Comparison of ENCODE assay signal across 20 cellular contexts in genomic region chr5:61915646-61916045, GRCh38.
"Had no signal": no experiment of that assay in that cellular context is flagged by ENCODE, and none has a peak within 500 bp of the region (broad histone marks: within the 10 kb centered on the region; RNA-seq: fewer than 3 reads in every experiment).

No MANE protein-coding gene starts in this region.

- H3K27ac ChIP-seq: adrenal gland, breast epithelium, esophagus muscularis mucosa, sigmoid colon, testis, upper lobe of left lung had no signal

- H3K27ac Mint-ChIP-seq: activated CD4-positive, alpha-beta T cell treated with anti-CD3 and anti-CD28 coated beads, Interleukin-2, amount 10 ng/mL, durations not matched to agents 24 days and 14 days; activated naive CD4-positive, alpha-beta T cell treated with anti-CD3 and anti-CD28 coated beads, Interleukin-2, amount 50 U/mL, for 72 hours; mesothelial cell of epicardium; nephron; stimulated activated memory B cell treated with anti-CD40 and anti-IgM and Interleukin-4, amounts not matched to agents 10 μg/mL and 1 μg/mL and 100 μg/mL, for 72 hours; T-cell had no signal

- ATAC-seq: activated naive CD4-positive, alpha-beta T cell treated with anti-CD3 and anti-CD28 coated beads, Interleukin-2, amount 50 U/mL, for 72 hours; activated T-cell treated with anti-CD3 and anti-CD28 coated beads, Interleukin-2, amount 50 U/mL, for 4 hours; stimulated activated memory B cell treated with anti-CD40 and anti-IgM and Interleukin-4, amounts not matched to agents 10 μg/mL and 1 μg/mL and 100 μg/mL, for 72 hours; T-cell had no signal

- H3K4me3 Mint-ChIP-seq: activated CD4-positive, alpha-beta T cell treated with anti-CD3 and anti-CD28 coated beads, Interleukin-2, amount 10 ng/mL, durations not matched to agents 24 days and 14 days; activated T-cell treated with anti-CD3 and anti-CD28 coated beads, Interleukin-2, amount 50 U/mL, for 4 hours; mesothelial cell of epicardium; nephron; stimulated activated memory B cell treated with anti-CD40 and anti-IgM and Interleukin-4, amounts not matched to agents 10 μg/mL and 1 μg/mL and 100 μg/mL, for 72 hours; T-cell had no signal

- H3K4me1 Mint-ChIP-seq: activated CD4-positive, alpha-beta T cell treated with anti-CD3 and anti-CD28 coated beads, Interleukin-2, amount 10 ng/mL, durations not matched to agents 24 days and 14 days; nephron; stimulated activated memory B cell treated with anti-CD40 and anti-IgM and Interleukin-4, amounts not matched to agents 10 μg/mL and 1 μg/mL and 100 μg/mL, for 72 hours; T-cell had no signal

- H3K4me3 ChIP-seq: adrenal gland, breast epithelium, esophagus muscularis mucosa, sigmoid colon, testis, upper lobe of left lung had no signal

- H3K9me3 ChIP-seq: adrenal gland, testis had no signal

- H3K27me3 ChIP-seq: adrenal gland, breast epithelium, esophagus muscularis mucosa, sigmoid colon, testis, upper lobe of left lung had no signal

- H3K4me1 ChIP-seq: adrenal gland, breast epithelium, testis, upper lobe of left lung had no signal

- H3K36me3 Mint-ChIP-seq: activated naive CD4-positive, alpha-beta T cell treated with anti-CD3 and anti-CD28 coated beads, Interleukin-2, amount 50 U/mL, for 72 hours; mesothelial cell of epicardium; stimulated activated memory B cell treated with anti-CD40 and anti-IgM and Interleukin-4, amounts not matched to agents 10 μg/mL and 1 μg/mL and 100 μg/mL, for 72 hours; T-cell had no signal

- DNase-seq: activated CD4-positive, alpha-beta T cell treated with anti-CD3 and anti-CD28 coated beads, Interleukin-2, amount 10 ng/mL, durations not matched to agents 24 days and 14 days; activated CD8-positive, alpha-beta memory T cell treated with anti-CD3 and anti-CD28 coated beads, Interleukin-2, amount 50 U/mL, for 4 hours; activated effector memory CD4-positive, alpha-beta T cell treated with anti-CD3 and anti-CD28 coated beads, Interleukin-2, amount 50 U/mL, for 16 hours; activated T-cell treated with anti-CD3 and anti-CD28 coated beads, Interleukin-2, amount 50 U/mL, for 4 hours; adrenal gland; cortex of kidney; occipital lobe; posterior cingulate gyrus; sigmoid colon; stimulated activated CD4-positive, alpha-beta T cell treated with anti-CD3 and anti-CD28 coated beads, Interleukin-4, amount 100 ng/mL, for 4 hours; T-cell; T1000; testis; upper lobe of left lung had no signal

- H3K27me3 Mint-ChIP-seq: activated CD4-positive, alpha-beta T cell treated with anti-CD3 and anti-CD28 coated beads, Interleukin-2, amount 10 ng/mL, durations not matched to agents 24 days and 14 days; stimulated activated memory B cell treated with anti-CD40 and anti-IgM and Interleukin-4, amounts not matched to agents 10 μg/mL and 1 μg/mL and 100 μg/mL, for 72 hours; T-cell had no signal

- H3K9me3 Mint-ChIP-seq: activated T-cell treated with anti-CD3 and anti-CD28 coated beads, Interleukin-2, amount 50 U/mL, for 4 hours had no signal

- H3K36me3 ChIP-seq: adrenal gland, breast epithelium, esophagus muscularis mucosa, sigmoid colon, upper lobe of left lung had no signal
